Comparison of ENCODE assay signal across 8 cellular contexts in the genomic region with DNA sequence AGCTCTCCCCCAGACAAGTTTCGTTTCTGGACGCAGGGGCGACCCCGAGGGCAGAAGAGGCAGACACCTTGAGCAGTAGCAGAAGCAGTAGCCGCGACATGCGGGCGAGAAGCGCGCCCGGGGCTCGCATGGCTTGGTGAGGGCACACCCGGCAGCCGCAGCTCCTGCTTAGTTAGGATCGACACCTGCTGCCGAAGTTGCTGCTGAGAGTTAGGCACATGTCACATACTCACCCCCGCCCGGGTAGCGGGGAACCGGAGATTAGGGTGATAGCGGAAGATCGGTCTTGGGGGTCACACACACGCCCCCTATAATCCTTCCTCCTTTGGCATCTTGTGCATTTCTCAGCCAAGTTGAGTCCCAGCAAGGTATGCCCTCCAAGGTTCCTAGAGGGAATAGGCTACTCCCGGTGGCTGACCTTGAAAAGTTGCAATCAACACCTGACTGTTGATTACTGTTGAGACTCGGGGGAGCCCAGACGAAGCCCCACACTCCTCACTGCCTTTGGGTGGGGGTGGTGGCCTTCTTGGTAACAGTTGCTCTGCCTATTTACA. TPM values are rescaled to one million over a fixed set of nuclear protein-coding genes. Genes with fewer than 3 reads are reported as not detected.
A peak's percentile ranks its signal among the peaks of the same experiment; 100 is the strongest.
DNase-seq lines count a peak whose midpoint lies in the region; ATAC-seq and TF ChIP-seq lines count a peak whose summit lies in the region.

No MANE protein-coding gene starts in this region.

- peaks cover 28% of the 10 kb centered on the region for H3K27me3 ChIP-seq in BLaER1

- no peak overlapping the region for H3K27ac ChIP-seq in BLaER1

- H3K4me1 ChIP-seq in BLaER1, result peaks cover 13% of the 10 kb centered on the region

- TF ChIP-seq CTCF in retinal pigment epithelial cell (conservative IDR thresholded peaks at IDR 0.05; ENCODE audit: low read depth, low read length), result no peak

- intact Hi-C loops in left cardiac atrium (cut with DNase I), result no loop called here

- peak overlapping the region; percentile 98 for H3K4me2 ChIP-seq in BLaER1

- H3K9me3 ChIP-seq in BLaER1, result no peaks in the 10 kb centered on the region

- H3K36me3 ChIP-seq in BLaER1, result no peaks in the 10 kb centered on the region

- peak overlapping the region; percentile 61; the same call in 1 of the 2 replicates for H3K9ac ChIP-seq in BLaER1

- H3K4me3 ChIP-seq in BLaER1 (peak overlapping the region; percentile 75), retinal pigment epithelial cell (ENCODE audit: low read length) (peak overlapping the region; percentile 74)

- DNase-seq in HuH-7 (ENCODE audit: low spot score) (peak; percentile 54), left cardiac atrium (peak; percentile 18), retinal pigment epithelial cell (ENCODE audit: low read depth) (no peak), DMS79 (lab: John Stamatoyannopoulos, UW) (no peak)
- DNase-seq in activated naive CD4-positive, alpha-beta T cell treated with anti-CD3 and anti-CD28 coated beads, Interleukin-2, amount 50 U/mL, for 16 hours, result peak; percentile 22

- no peaks in the 10 kb centered on the region for H4K20me1 ChIP-seq in BLaER1

- ATAC-seq in GM19395 (IDR thresholded peaks at IDR 0.05; ENCODE audit: unreplicated experiment), result peak; percentile 55
- ATAC-seq in left cardiac atrium, result peak; percentile 28 to 46
- ATAC-seq in HG03565 (IDR thresholded peaks at IDR 0.05; ENCODE audit: unreplicated experiment), result no peak

RNA-seq across cellular contexts. Expression of gene GPR37, which starts 0.7 kb away (rescaled TPM):
- under 1 TPM; 0.24 to 0.32 TPM for total RNA-seq in left cardiac atrium

Comparison
In these comparisons a context has a peak if more than half of its experiments do, and no peak if none do; other contexts are left out.
1. DNase-seq: peak in HuH-7 (single experiment), activated naive CD4-positive, alpha-beta T cell treated with anti-CD3 and anti-CD28 coated beads, Interleukin-2, amount 50 U/mL, for 16 hours (single experiment) and left cardiac atrium (single experiment); none in retinal pigment epithelial cell (single experiment) and DMS79 (single experiment).